In genomic region chr11:59097113-59097708, GRCh38 we compare ENCODE assay signal across 7 cellular contexts. TPM values are rescaled to one million over a fixed set of nuclear protein-coding genes. Genes with fewer than 3 reads are reported as not detected.
DNase-seq lines count a peak whose midpoint lies in the region; ATAC-seq and TF ChIP-seq lines count a peak whose summit lies in the region.

No MANE protein-coding gene starts in this region.

- no peaks in the 10 kb centered on the region for H3K9me3 ChIP-seq in SJCRH30 (replicated peaks)
- H3K9me3 ChIP-seq in spleen = no peaks in the 10 kb centered on the region

- TF ChIP-seq CTCF in GM12865 (IDR thresholded peaks at IDR 0.05; ENCODE audit: insufficient read depth, low read depth, low read length, missing control alignments) (peak; percentile 63), spleen (IDR thresholded peaks at IDR 0.05 in 8 of 11, conservative IDR thresholded peaks at IDR 0.05 in 3 of 11) (peak; percentile 25 to 74 (median 64))

- no peaks in the 10 kb centered on the region for H3K36me3 ChIP-seq in SJCRH30
- no peaks in the 10 kb centered on the region for H3K36me3 ChIP-seq in spleen

- peak; percentile 81 for DNase-seq in GM12865 (ENCODE audit: low read depth)
- DNase-seq in SJCRH30 = peak; percentile 34 to 56
- peak; percentile 72 for DNase-seq in activated naive CD4-positive, alpha-beta T cell treated with Interleukin-2 at 50 U/mL for 16 hours
- peak; percentile 70 for DNase-seq in left cardiac atrium
- peak; percentile 79 for DNase-seq in spleen
- DNase-seq in NCI-H187 treated with DMSO at 0.1 percent for 48 hours (lab: John Stamatoyannopoulos, UW) = no peak

- 86 to 99% (median 89%) methylated on average over 5 of the region's 5 CpGs for WGBS in spleen, 5 donors

- H3K4me1 ChIP-seq in SJCRH30 = no peaks in the 10 kb centered on the region
- H3K4me1 ChIP-seq in spleen = peaks cover 0 to 57% (median 10%) of the 10 kb centered on the region in 6 donors

- H3K27me3 ChIP-seq in SJCRH30 (no peaks in the 10 kb centered on the region), spleen (replicated peaks in 1 of 7) (peaks cover 0 to 8% (median 0%) of the 10 kb centered on the region in 7 donors)

- intact Hi-C loops in left cardiac atrium (cut with DNase I) (loop anchor here in 1 of 2 donors (2.0 to 5.0 kb wide), 2 partner anchors 40 to 62 kb away; no protein-coding TSS in a partner anchor), spleen (cut with DNase I; ENCODE audit: low total_unique reads) (no loop called here)

- no peak for TF ChIP-seq POLR2A in spleen (IDR thresholded peaks at IDR 0.05)

- ATAC-seq in HG03135 (IDR thresholded peaks at IDR 0.05; ENCODE audit: unreplicated experiment) (peak; percentile 46), left cardiac atrium (no peak)

- no peak overlapping the region for H3K4me3 ChIP-seq in GM12865 (ENCODE audit: low read depth, low read length)
- no peak overlapping the region for H3K4me3 ChIP-seq in SJCRH30
- H3K4me3 ChIP-seq in spleen = no peak overlapping the region

- H3K27ac ChIP-seq in SJCRH30 = no peak overlapping the region
- H3K27ac ChIP-seq in spleen = peak overlapping the region in 4 of 8 donors; percentile 38 to 59 (median 42)

RNA-seq across cellular contexts. Expression of gene FAM111B, which starts 9.8 kb away (rescaled TPM):
- 58.3 and 69.9 TPM in 2 replicates for total RNA-seq in SJCRH30 (2014; rRNA removed; shearing (Covaris generic))
- 1 to 10 TPM in 1 of 2 donors, under 1 TPM in 1; 0.92 to 2.9 TPM for total RNA-seq in left cardiac atrium
- total RNA-seq in spleen = 1 to 10 TPM; 1.2 to 5.8 (median 3.4) TPM
- polyA plus RNA-seq in spleen = 1 to 10 TPM; 1.1 to 2.7 (median 1.6) TPM

RNA-seq across cellular contexts. Expression of gene GLYATL1B, which starts 11.1 kb away (rescaled TPM):
- 0.24 and 0.28 TPM in 2 replicates for total RNA-seq in SJCRH30 (2014; rRNA removed; shearing (Covaris generic))
- total RNA-seq in left cardiac atrium (not detected), spleen (not detected)
- polyA plus RNA-seq in spleen = not detected

RNA-seq across cellular contexts. Expression of gene FAM111A, which starts 45.4 kb away (rescaled TPM):
- 19.8 and 25.5 TPM in 2 replicates for total RNA-seq in SJCRH30 (2014; rRNA removed; shearing (Covaris generic))
- 10 to 100 TPM in 1 of 2 donors, 1 to 10 TPM in 1; 7.8 to 14.6 TPM for total RNA-seq in left cardiac atrium
- total RNA-seq in spleen = 100 to 1,000 TPM in 1 of 7 donors, 10 to 100 TPM in 6; 54.7 to 130 (median 67.2) TPM
- 10 to 100 TPM; 28.3 to 60.7 (median 51.4) TPM for polyA plus RNA-seq in spleen
